In genomic region chr5:369151-369939, GRCh38 we compare ENCODE assay signal across 10 cellular contexts. TPM values are rescaled to one million over a fixed set of nuclear protein-coding genes. Genes with fewer than 3 reads are reported as not detected.
DNase-seq lines count a peak whose midpoint lies in the region; ATAC-seq and TF ChIP-seq lines count a peak whose summit lies in the region.
"Had no signal": no experiment of that assay in that cellular context is flagged by ENCODE, and none has a peak within 500 bp of the region (broad histone marks: within the 10 kb centered on the region; RNA-seq: fewer than 3 reads in every experiment).

No MANE protein-coding gene starts in this region.

- H3K4me1 Mint-ChIP-seq in activated CD8-positive, alpha-beta T cell treated with anti-CD3 and anti-CD28 coated beads, Interleukin-2, amount 10 ng/mL, durations not matched to agents 7 days and 5 days (ENCODE audit: low read depth) = peaks cover 65% of the 10 kb centered on the region
- peaks cover 31 to 34% of the 10 kb centered on the region in 2 donors for H3K4me1 Mint-ChIP-seq in natural killer cell treated with Interleukin-12 subunit alpha and Interleukin-12 subunit beta and Interleukin-15 and Interleukin-18, amount 100 ng/mL, for 72 hours (ENCODE audit: low read depth in 2 of 2)

- H3K27me3 ChIP-seq in psoas muscle (ENCODE audit: insufficient read depth in 3 of 3, low read length in 2 of 3) = peaks cover 0 to 34% (median 5%) of the 10 kb centered on the region in 3 donors
- H3K27me3 ChIP-seq: uterus had no signal

- peak overlapping the region; percentile 0 for H3K4me3 Mint-ChIP-seq in activated CD8-positive, alpha-beta T cell treated with anti-CD3 and anti-CD28 coated beads, Interleukin-2, amount 10 ng/mL, durations not matched to agents 7 days and 5 days
- peak overlapping the region; percentile 67 for H3K4me3 Mint-ChIP-seq in natural killer cell treated with Interleukin-12 subunit alpha and Interleukin-12 subunit beta and Interleukin-15 and Interleukin-18, amount 100 ng/mL, for 72 hours
- H3K4me3 Mint-ChIP-seq: neural crest cell had no signal

- no peak for TF ChIP-seq CTCF in GM13976 (IDR thresholded peaks at IDR 0.05; ENCODE audit: borderline replicate concordance, control extremely low read depth, extremely low read depth, insufficient read depth, missing control alignments)
- no peak for TF ChIP-seq CTCF in psoas muscle (IDR thresholded peaks at IDR 0.05)

- in situ Hi-C loops in GM13976 (cut with MboI; ENCODE audit: low sequenced_read_pairs, unreplicated experiment) = no loop called here

- POLR2A ChIA-PET in activated CD8-positive, alpha-beta T cell treated with anti-CD3 and anti-CD28 coated beads, Interleukin-2, amount 10 ng/mL, durations not matched to agents 7 days and 5 days (lab: Charles Lee) = interaction anchor here (0.8 to 1.7 kb wide), 4 partner anchors 10 to 23 kb away, joined by 3 to 5 read pairs (median 4); no protein-coding TSS in a partner anchor

- H3K9me3 ChIP-seq in psoas muscle = peaks cover 14% of the 10 kb centered on the region
- H3K9me3 ChIP-seq: uterus had no signal

- H3K27ac Mint-ChIP-seq in activated CD8-positive, alpha-beta T cell treated with anti-CD3 and anti-CD28 coated beads, Interleukin-2, amount 10 ng/mL, durations not matched to agents 7 days and 5 days = peak overlapping the region; percentile 71
- peak overlapping the region; percentile 13 to 47 for H3K27ac Mint-ChIP-seq in natural killer cell treated with Interleukin-12 subunit alpha and Interleukin-12 subunit beta and Interleukin-15 and Interleukin-18, amount 100 ng/mL, for 72 hours

- no peaks in the 10 kb centered on the region for H3K27me3 Mint-ChIP-seq in activated CD8-positive, alpha-beta T cell treated with anti-CD3 and anti-CD28 coated beads, Interleukin-2, amount 10 ng/mL, durations not matched to agents 7 days and 5 days (ENCODE audit: low read depth)
- H3K27me3 Mint-ChIP-seq in natural killer cell treated with Interleukin-12 subunit alpha and Interleukin-12 subunit beta and Interleukin-15 and Interleukin-18, amount 100 ng/mL, for 72 hours = peaks cover 19 to 29% of the 10 kb centered on the region in 2 donors

- CTCF ChIA-PET in activated CD8-positive, alpha-beta T cell treated with anti-CD3 and anti-CD28 coated beads, Interleukin-2, amount 10 ng/mL, durations not matched to agents 7 days and 5 days (lab: Charles Lee) = interaction anchor here (0.9 to 2.0 kb wide), 7 partner anchors 9 to 77 kb away, joined by 3 to 8 read pairs (median 4); no protein-coding TSS in a partner anchor

- intact Hi-C loops in psoas muscle (cut with DNase I) = no loop called here

- H3K9me3 Mint-ChIP-seq in activated CD8-positive, alpha-beta T cell treated with anti-CD3 and anti-CD28 coated beads, Interleukin-2, amount 10 ng/mL, durations not matched to agents 7 days and 5 days (ENCODE audit: insufficient read depth) = peaks cover 10% of the 10 kb centered on the region
- H3K9me3 Mint-ChIP-seq in natural killer cell treated with Interleukin-12 subunit alpha and Interleukin-12 subunit beta and Interleukin-15 and Interleukin-18, amount 100 ng/mL, for 72 hours = no peaks in the 10 kb centered on the region

- peak; percentile 54 for DNase-seq in GM13976 (ENCODE audit: low spot score)
- DNase-seq in activated CD8-positive, alpha-beta T cell treated with anti-CD3 and anti-CD28 coated beads, Interleukin-2, amount 10 ng/mL, durations not matched to agents 7 days and 5 days = peak; percentile 28
- no peak for DNase-seq in natural killer cell treated with Interleukin-12 subunit alpha and Interleukin-12 subunit beta and Interleukin-15 and Interleukin-18, amount 100 ng/mL, for 72 hours (ENCODE audit: low spot score)
- DNase-seq in psoas muscle = no peak
- DNase-seq in NCI-H1694 treated with DMSO at 0.1 percent for 48 hours (lab: John Stamatoyannopoulos, UW) = no peak
- no peak for DNase-seq in substantia nigra (lab: John Stamatoyannopoulos, UW)
- DNase-seq: uterus had no signal

- H3K4me1 ChIP-seq in psoas muscle = no peaks in the 10 kb centered on the region

- 59 to 62% (median 61%) methylated on average over 17 of the region's 17 CpGs for WGBS in psoas muscle, 3 donors

- H3K36me3 Mint-ChIP-seq in activated CD8-positive, alpha-beta T cell treated with anti-CD3 and anti-CD28 coated beads, Interleukin-2, amount 10 ng/mL, durations not matched to agents 7 days and 5 days (ENCODE audit: low read depth) = peaks cover 55% of the 10 kb centered on the region
- H3K36me3 Mint-ChIP-seq in natural killer cell treated with Interleukin-12 subunit alpha and Interleukin-12 subunit beta and Interleukin-15 and Interleukin-18, amount 100 ng/mL, for 72 hours = peaks cover 3% of the 10 kb centered on the region

- H3K27ac ChIP-seq in psoas muscle = no peak overlapping the region
- no peak overlapping the region for H3K27ac ChIP-seq in substantia nigra (ENCODE audit: low read depth, low read length, poor library complexity, severe bottlenecking)
- H3K27ac ChIP-seq: uterus had no signal

- peak; percentile 23 for ATAC-seq in HG02642 (IDR thresholded peaks at IDR 0.05; ENCODE audit: poor library complexity, unreplicated experiment)
- ATAC-seq in activated CD8-positive, alpha-beta T cell treated with anti-CD3 and anti-CD28 coated beads, Interleukin-2, amount 10 ng/mL, durations not matched to agents 7 days and 5 days = peak; percentile 7
- ATAC-seq in natural killer cell treated with Interleukin-12 subunit alpha and Interleukin-12 subunit beta and Interleukin-15 and Interleukin-18, amount 100 ng/mL, for 72 hours = peak; percentile 45 to 53
- ATAC-seq in psoas muscle = no peak
- ATAC-seq in GM19455 (IDR thresholded peaks at IDR 0.05; ENCODE audit: unreplicated experiment) = no peak

- H3K4me3 ChIP-seq in psoas muscle = no peak overlapping the region
- H3K4me3 ChIP-seq: uterus had no signal

- no peaks in the 10 kb centered on the region for H3K36me3 ChIP-seq in psoas muscle (ENCODE audit: insufficient read depth in 1 of 2, low read depth in 1 of 2)
- H3K36me3 ChIP-seq: uterus had no signal

RNA-seq across cellular contexts. Expression of gene AHRR, which starts 47.8 kb away (rescaled TPM):
- 10 to 100 TPM; 56.1 to 57.2 TPM for total RNA-seq in activated CD8-positive, alpha-beta T cell treated with anti-CD3 and anti-CD28 coated beads, Interleukin-2, amount 10 ng/mL, durations not matched to agents 7 days and 5 days
- 10 to 100 TPM in 1 of 2 donors, 1 to 10 TPM in 1; 4.1 to 11.0 TPM for total RNA-seq in natural killer cell treated with Interleukin-12 subunit alpha and Interleukin-12 subunit beta and Interleukin-15 and Interleukin-18, amount 100 ng/mL, for 72 hours
- total RNA-seq in psoas muscle = 1 to 10 TPM in 2 of 4 donors, under 1 TPM in 2; 0.45 to 7.4 (median 1.2) TPM
- polyA plus RNA-seq in psoas muscle = under 1 TPM; 0.10 to 0.39 (median 0.13) TPM

Comparison
In these comparisons a context has a peak if more than half of its experiments do, and no peak if none do; other contexts are left out.
1. DNase-seq: peak in GM13976 (single experiment) and activated CD8-positive, alpha-beta T cell treated with anti-CD3 and anti-CD28 coated beads, Interleukin-2, amount 10 ng/mL, durations not matched to agents 7 days and 5 days (single experiment); none in natural killer cell treated with Interleukin-12 subunit alpha and Interleukin-12 subunit beta and Interleukin-15 and Interleukin-18, amount 100 ng/mL, for 72 hours (single experiment), psoas muscle (0 of 2), NCI-H1694 treated with DMSO at 0.1 percent for 48 hours (single experiment) and substantia nigra (0 of 49).
2. ATAC-seq: peak in HG02642 (single experiment), activated CD8-positive, alpha-beta T cell treated with anti-CD3 and anti-CD28 coated beads, Interleukin-2, amount 10 ng/mL, durations not matched to agents 7 days and 5 days (single experiment) and natural killer cell treated with Interleukin-12 subunit alpha and Interleukin-12 subunit beta and Interleukin-15 and Interleukin-18, amount 100 ng/mL, for 72 hours (2 of 2); none in psoas muscle (0 of 4) and GM19455 (single experiment).
3. RNA of gene AHRR, which starts 47.8 kb away (total RNA-seq): 56.1 to 57.2 TPM in activated CD8-positive, alpha-beta T cell treated with anti-CD3 and anti-CD28 coated beads, Interleukin-2, amount 10 ng/mL, durations not matched to agents 7 days and 5 days; 4.1 to 11.0 TPM in natural killer cell treated with Interleukin-12 subunit alpha and Interleukin-12 subunit beta and Interleukin-15 and Interleukin-18, amount 100 ng/mL, for 72 hours and 0.45 to 7.4 TPM in psoas muscle; every median in the first group is over 4 times any median in the second.